1 cellular context compared by ENCODE assay signal in the genomic region with DNA sequence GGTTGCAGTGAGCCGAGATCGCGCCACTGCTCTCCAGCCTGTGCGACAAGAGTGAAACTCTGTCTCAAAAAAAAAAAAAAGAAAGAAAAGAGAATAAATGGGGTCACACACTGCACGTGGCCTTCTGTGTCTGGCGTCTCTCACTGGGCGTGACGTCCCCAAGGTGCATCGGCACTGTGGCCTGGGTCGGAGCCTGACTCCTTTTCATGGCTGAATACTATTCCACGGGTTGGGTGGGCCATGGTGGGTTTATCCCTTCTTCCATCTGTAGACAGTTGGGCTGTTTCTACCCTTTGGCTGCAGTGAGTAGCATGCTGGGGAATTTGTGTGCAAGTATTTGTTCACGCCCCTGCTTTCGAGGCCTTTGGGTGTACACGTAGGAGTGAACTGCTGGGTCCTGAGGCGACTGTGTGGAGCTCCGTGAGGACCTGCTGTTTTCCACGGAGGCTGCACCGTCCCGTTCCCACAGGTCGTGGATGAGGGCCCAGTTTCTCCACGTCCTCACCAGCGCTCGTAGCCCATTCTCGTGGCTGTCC.
A peak's percentile ranks its signal among the peaks of the same experiment; 100 is the strongest.
TF ChIP-seq lines count a peak whose summit lies in the region.

No MANE protein-coding gene starts in this region.

TF ChIP-seq in K562, 482 proteins besides CTCF, POLR2A, EP300 and RAD21:
- TF ChIP-seq ID3 (CRISPR knock-in tag; IDR thresholded peaks at IDR 0.05) (no peak), ID3 (tag; IDR thresholded peaks at IDR 0.05) (no peak), ELF2 (CRISPR knock-in tag; IDR thresholded peaks at IDR 0.05) (no peak), POLR2AphosphoS2 (IDR thresholded peaks at IDR 0.05; ENCODE audit: low read length) (no peak), BRD9 (IDR thresholded peaks at IDR 0.05; ENCODE audit: low read depth, partially characterized antibody) (no peak), KAT7 (CRISPR knock-in tag; IDR thresholded peaks at IDR 0.05; ENCODE audit: borderline replicate concordance) (no peak), ZNF324 (CRISPR knock-in tag; IDR thresholded peaks at IDR 0.05) (no peak), RBM25 (IDR thresholded peaks at IDR 0.05; ENCODE audit: low read depth, low read length, severe bottlenecking) (peak; percentile 51), ZKSCAN8 (CRISPR knock-in tag; IDR thresholded peaks at IDR 0.05) (no peak), MEF2A (IDR thresholded peaks at IDR 0.05; ENCODE audit: control insufficient read depth, low read depth, low read length) (no peak), CBX2 (IDR thresholded peaks at IDR 0.05; ENCODE audit: insufficient read depth, low read length, poor library complexity, severe bottlenecking) (no peak), CREB3 (tag; conservative IDR thresholded peaks at IDR 0.05; ENCODE audit: low read depth) (no peak), RBFOX2 (IDR thresholded peaks at IDR 0.05; ENCODE audit: low read depth, low read length) (no peak), ZNF146 (CRISPR knock-in tag; IDR thresholded peaks at IDR 0.05; ENCODE audit: unreplicated experiment) (peak; percentile 93), BCOR (IDR thresholded peaks at IDR 0.05) (peak; percentile 39; the same call in 1 of the 2 replicates), ATF4 (CRISPR knock-in tag; IDR thresholded peaks at IDR 0.05) (no peak), MED1 (CRISPR knock-in tag; IDR thresholded peaks at IDR 0.05; ENCODE audit: borderline replicate concordance) (no peak), ZNF311 (CRISPR knock-in tag; IDR thresholded peaks at IDR 0.05) (no peak), FOXJ3 (CRISPR knock-in tag; IDR thresholded peaks at IDR 0.05) (no peak), TBP (optimal IDR thresholded peaks at IDR 0.05; ENCODE audit: low read depth, low read length) (no peak), KAT2B (IDR thresholded peaks at IDR 0.05; ENCODE audit: low read depth, low read length) (no peak)
- TF ChIP-seq, protein P1, sequence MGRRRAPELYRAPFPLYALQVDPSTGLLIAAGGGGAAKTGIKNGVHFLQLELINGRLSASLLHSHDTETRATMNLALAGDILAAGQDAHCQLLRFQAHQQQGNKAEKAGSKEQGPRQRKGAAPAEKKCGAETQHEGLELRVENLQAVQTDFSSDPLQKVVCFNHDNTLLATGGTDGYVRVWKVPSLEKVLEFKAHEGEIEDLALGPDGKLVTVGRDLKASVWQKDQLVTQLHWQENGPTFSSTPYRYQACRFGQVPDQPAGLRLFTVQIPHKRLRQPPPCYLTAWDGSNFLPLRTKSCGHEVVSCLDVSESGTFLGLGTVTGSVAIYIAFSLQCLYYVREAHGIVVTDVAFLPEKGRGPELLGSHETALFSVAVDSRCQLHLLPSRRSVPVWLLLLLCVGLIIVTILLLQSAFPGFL (CRISPR knock-in tag; IDR thresholded peaks at IDR 0.05): no peak
- TF ChIP-seq, protein P2, sequence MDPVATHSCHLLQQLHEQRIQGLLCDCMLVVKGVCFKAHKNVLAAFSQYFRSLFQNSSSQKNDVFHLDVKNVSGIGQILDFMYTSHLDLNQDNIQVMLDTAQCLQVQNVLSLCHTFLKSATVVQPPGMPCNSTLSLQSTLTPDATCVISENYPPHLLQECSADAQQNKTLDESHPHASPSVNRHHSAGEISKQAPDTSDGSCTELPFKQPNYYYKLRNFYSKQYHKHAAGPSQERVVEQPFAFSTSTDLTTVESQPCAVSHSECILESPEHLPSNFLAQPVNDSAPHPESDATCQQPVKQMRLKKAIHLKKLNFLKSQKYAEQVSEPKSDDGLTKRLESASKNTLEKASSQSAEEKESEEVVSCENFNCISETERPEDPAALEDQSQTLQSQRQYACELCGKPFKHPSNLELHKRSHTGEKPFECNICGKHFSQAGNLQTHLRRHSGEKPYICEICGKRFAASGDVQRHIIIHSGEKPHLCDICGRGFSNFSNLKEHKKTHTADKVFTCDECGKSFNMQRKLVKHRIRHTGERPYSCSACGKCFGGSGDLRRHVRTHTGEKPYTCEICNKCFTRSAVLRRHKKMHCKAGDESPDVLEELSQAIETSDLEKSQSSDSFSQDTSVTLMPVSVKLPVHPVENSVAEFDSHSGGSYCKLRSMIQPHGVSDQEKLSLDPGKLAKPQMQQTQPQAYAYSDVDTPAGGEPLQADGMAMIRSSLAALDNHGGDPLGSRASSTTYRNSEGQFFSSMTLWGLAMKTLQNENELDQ (CRISPR knock-in tag; IDR thresholded peaks at IDR 0.05; ENCODE audit: borderline replicate concordance): no peak
TF ChIP-seq in K562: peak in this region for 3.
